Comparison of ENCODE assay signal across 8 cellular contexts in genomic region chr5:169583424-169584215, GRCh38. TPM values are rescaled to one million over a fixed set of nuclear protein-coding genes. Genes with fewer than 3 reads are reported as not detected.
DNase-seq lines count a peak whose midpoint lies in the region; ATAC-seq and TF ChIP-seq lines count a peak whose summit lies in the region.

A gene with protein sequence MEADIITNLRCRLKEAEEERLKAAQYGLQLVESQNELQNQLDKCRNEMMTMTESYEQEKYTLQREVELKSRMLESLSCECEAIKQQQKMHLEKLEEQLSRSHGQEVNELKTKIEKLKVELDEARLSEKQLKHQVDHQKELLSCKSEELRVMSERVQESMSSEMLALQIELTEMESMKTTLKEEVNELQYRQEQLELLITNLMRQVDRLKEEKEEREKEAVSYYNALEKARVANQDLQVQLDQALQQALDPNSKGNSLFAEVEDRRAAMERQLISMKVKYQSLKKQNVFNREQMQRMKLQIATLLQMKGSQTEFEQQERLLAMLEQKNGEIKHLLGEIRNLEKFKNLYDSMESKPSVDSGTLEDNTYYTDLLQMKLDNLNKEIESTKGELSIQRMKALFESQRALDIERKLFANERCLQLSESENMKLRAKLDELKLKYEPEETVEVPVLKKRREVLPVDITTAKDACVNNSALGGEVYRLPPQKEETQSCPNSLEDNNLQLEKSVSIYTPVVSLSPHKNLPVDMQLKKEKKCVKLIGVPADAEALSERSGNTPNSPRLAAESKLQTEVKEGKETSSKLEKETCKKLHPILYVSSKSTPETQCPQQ (plus strand): TSS chr5:169583773. CDS start chr5:169588417, 4,644 bp downstream.

- H3K9me3 Mint-ChIP-seq in activated naive CD4-positive, alpha-beta T cell treated with anti-CD3 and anti-CD28 coated beads, Interleukin-2, amount 50 U/mL, for 24 hours: no peaks in the 10 kb centered on the region

- TF ChIP-seq CTCF in GM06990 (IDR thresholded peaks at IDR 0.05; ENCODE audit: insufficient read depth, low read length, poor library complexity, severe bottlenecking) (no peak), testis (IDR thresholded peaks at IDR 0.05) (no peak)

- peaks cover 3% of the 10 kb centered on the region for H3K27me3 Mint-ChIP-seq in activated naive CD4-positive, alpha-beta T cell treated with anti-CD3 and anti-CD28 coated beads, Interleukin-2, amount 50 U/mL, for 24 hours

- peaks cover 52% of the 10 kb centered on the region for H3K4me1 Mint-ChIP-seq in activated naive CD4-positive, alpha-beta T cell treated with anti-CD3 and anti-CD28 coated beads, Interleukin-2, amount 50 U/mL, for 24 hours

- intact Hi-C loops in testis (cut with DNase I; ENCODE audit: low total_unique reads): no loop called here

- peak within 1 kb of the TSS; percentile 99 for H3K4me3 Mint-ChIP-seq in activated naive CD4-positive, alpha-beta T cell treated with anti-CD3 and anti-CD28 coated beads, Interleukin-2, amount 50 U/mL, for 24 hours

- no peaks in the 10 kb centered on the region for H3K9me3 ChIP-seq in testis

- DNase-seq in GM06990 (ENCODE audit: extremely low read depth, insufficient read length): peak; percentile 95
- peak; percentile 91 for DNase-seq in NCI-H1092 (lab: John Stamatoyannopoulos, UW)
- peak; percentile 93 for DNase-seq in glomerular endothelial cell (ENCODE audit: extremely low read depth, low read depth, low spot score)
- DNase-seq in occipital lobe (lab: John Stamatoyannopoulos, UW): peak; percentile 88
- peak; percentile 98 for DNase-seq in testis

- H3K36me3 Mint-ChIP-seq in activated naive CD4-positive, alpha-beta T cell treated with anti-CD3 and anti-CD28 coated beads, Interleukin-2, amount 50 U/mL, for 24 hours: peaks cover 2% of the 10 kb centered on the region

- WGBS in testis, 2 donors: 0 to 1% methylated on average over 51 to 53 of the region's 53 CpGs

- peak; percentile 72 for TF ChIP-seq POLR2A in testis (IDR thresholded peaks at IDR 0.05)

- H3K27me3 ChIP-seq in GM06990 (replicated peaks; ENCODE audit: control insufficient read depth, insufficient read depth, low read length) (no peaks in the 10 kb centered on the region), testis (no peaks in the 10 kb centered on the region)

- H3K4me3 ChIP-seq in GM06990 (replicated peaks; ENCODE audit: low read depth, low read length) (peak within 1 kb of the TSS; percentile 98), testis (peak within 1 kb of the TSS; percentile 63 to 87)

- ATAC-seq in HG02588 (IDR thresholded peaks at IDR 0.05; ENCODE audit: unreplicated experiment) (peak; percentile 92), SK-N-SH treated with all-trans-retinoic acid at 6 μM for 48 hours (peak; percentile 91)

- peak within 1 kb of the TSS; percentile 97 for H3K27ac Mint-ChIP-seq in activated naive CD4-positive, alpha-beta T cell treated with anti-CD3 and anti-CD28 coated beads, Interleukin-2, amount 50 U/mL, for 24 hours

- H3K36me3 ChIP-seq in GM06990 (ENCODE audit: control insufficient read depth, insufficient read depth, low read length) (no peaks in the 10 kb centered on the region), testis (ENCODE audit: low read depth, missing control alignments) (no peaks in the 10 kb centered on the region)

- peak within 1 kb of the TSS; percentile 68 to 69 for H3K27ac ChIP-seq in testis

- H3K4me1 ChIP-seq in testis: no peaks in the 10 kb centered on the region

TF ChIP-seq in SK-N-SH treated with all-trans-retinoic acid at 6 μM for 48 hours, 23 proteins besides CTCF, POLR2A, EP300 and RAD21:
- TF ChIP-seq PPARA (CRISPR knock-in tag; IDR thresholded peaks at IDR 0.05; ENCODE audit: borderline replicate concordance) (no peak), ESRRG (CRISPR knock-in tag; IDR thresholded peaks at IDR 0.05) (no peak), SNAI2 (CRISPR knock-in tag; IDR thresholded peaks at IDR 0.05) (no peak), BACH2 (CRISPR knock-in tag; IDR thresholded peaks at IDR 0.05; ENCODE audit: borderline replicate concordance) (no peak), ZFP30 (CRISPR knock-in tag; IDR thresholded peaks at IDR 0.05) (no peak), PATZ1 (CRISPR knock-in tag; IDR thresholded peaks at IDR 0.05; ENCODE audit: borderline replicate concordance) (no peak), ZNF565 (CRISPR knock-in tag; conservative IDR thresholded peaks at IDR 0.05; ENCODE audit: low read depth) (no peak), CSDC2 (CRISPR knock-in tag; IDR thresholded peaks at IDR 0.05) (no peak), TCF4 (CRISPR knock-in tag; IDR thresholded peaks at IDR 0.05; ENCODE audit: borderline replicate concordance) (no peak), TOX (CRISPR knock-in tag; IDR thresholded peaks at IDR 0.05; ENCODE audit: borderline replicate concordance) (no peak)
- TF ChIP-seq, protein P1, sequence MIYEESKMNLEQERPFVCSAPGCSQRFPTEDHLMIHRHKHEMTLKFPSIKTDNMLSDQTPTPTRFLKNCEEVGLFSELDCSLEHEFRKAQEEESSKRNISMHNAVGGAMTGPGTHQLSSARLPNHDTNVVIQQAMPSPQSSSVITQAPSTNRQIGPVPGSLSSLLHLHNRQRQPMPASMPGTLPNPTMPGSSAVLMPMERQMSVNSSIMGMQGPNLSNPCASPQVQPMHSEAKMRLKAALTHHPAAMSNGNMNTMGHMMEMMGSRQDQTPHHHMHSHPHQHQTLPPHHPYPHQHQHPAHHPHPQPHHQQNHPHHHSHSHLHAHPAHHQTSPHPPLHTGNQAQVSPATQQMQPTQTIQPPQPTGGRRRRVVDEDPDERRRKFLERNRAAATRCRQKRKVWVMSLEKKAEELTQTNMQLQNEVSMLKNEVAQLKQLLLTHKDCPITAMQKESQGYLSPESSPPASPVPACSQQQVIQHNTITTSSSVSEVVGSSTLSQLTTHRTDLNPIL (CRISPR knock-in tag; IDR thresholded peaks at IDR 0.05; ENCODE audit: low read depth): no peak
- TF ChIP-seq, protein P2, sequence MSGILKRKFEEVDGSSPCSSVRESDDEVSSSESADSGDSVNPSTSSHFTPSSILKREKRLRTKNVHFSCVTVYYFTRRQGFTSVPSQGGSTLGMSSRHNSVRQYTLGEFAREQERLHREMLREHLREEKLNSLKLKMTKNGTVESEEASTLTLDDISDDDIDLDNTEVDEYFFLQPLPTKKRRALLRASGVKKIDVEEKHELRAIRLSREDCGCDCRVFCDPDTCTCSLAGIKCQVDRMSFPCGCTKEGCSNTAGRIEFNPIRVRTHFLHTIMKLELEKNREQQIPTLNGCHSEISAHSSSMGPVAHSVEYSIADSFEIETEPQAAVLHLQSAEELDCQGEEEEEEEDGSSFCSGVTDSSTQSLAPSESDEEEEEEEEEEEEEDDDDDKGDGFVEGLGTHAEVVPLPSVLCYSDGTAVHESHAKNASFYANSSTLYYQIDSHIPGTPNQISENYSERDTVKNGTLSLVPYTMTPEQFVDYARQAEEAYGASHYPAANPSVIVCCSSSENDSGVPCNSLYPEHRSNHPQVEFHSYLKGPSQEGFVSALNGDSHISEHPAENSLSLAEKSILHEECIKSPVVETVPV (CRISPR knock-in tag; IDR thresholded peaks at IDR 0.05): no peak
- TF ChIP-seq, protein P3, sequence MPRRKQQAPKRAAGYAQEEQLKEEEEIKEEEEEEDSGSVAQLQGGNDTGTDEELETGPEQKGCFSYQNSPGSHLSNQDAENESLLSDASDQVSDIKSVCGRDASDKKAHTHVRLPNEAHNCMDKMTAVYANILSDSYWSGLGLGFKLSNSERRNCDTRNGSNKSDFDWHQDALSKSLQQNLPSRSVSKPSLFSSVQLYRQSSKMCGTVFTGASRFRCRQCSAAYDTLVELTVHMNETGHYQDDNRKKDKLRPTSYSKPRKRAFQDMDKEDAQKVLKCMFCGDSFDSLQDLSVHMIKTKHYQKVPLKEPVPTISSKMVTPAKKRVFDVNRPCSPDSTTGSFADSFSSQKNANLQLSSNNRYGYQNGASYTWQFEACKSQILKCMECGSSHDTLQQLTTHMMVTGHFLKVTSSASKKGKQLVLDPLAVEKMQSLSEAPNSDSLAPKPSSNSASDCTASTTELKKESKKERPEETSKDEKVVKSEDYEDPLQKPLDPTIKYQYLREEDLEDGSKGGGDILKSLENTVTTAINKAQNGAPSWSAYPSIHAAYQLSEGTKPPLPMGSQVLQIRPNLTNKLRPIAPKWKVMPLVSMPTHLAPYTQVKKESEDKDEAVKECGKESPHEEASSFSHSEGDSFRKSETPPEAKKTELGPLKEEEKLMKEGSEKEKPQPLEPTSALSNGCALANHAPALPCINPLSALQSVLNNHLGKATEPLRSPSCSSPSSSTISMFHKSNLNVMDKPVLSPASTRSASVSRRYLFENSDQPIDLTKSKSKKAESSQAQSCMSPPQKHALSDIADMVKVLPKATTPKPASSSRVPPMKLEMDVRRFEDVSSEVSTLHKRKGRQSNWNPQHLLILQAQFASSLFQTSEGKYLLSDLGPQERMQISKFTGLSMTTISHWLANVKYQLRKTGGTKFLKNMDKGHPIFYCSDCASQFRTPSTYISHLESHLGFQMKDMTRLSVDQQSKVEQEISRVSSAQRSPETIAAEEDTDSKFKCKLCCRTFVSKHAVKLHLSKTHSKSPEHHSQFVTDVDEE (CRISPR knock-in tag; IDR thresholded peaks at IDR 0.05): no peak

RNA-seq across cellular contexts. Expression of the gene that starts here (rescaled TPM):
- total RNA-seq in glomerular endothelial cell (15.3 and 23.6 TPM in 2 replicates), occipital lobe (18.6 TPM), testis (10 to 100 TPM; 28.3 to 52.6 TPM)
- polyA plus RNA-seq in testis (ENCODE audit: insufficient read depth, low read depth, low replicate concordance): 36.8 TPM

Comparison
In these comparisons a context has a peak if more than half of its experiments do, and no peak if none do; other contexts are left out.
1. Peak in every context shown above with its lines: DNase-seq, ATAC-seq, H3K4me3 ChIP-seq and H3K27ac ChIP-seq.